In the genomic region with DNA sequence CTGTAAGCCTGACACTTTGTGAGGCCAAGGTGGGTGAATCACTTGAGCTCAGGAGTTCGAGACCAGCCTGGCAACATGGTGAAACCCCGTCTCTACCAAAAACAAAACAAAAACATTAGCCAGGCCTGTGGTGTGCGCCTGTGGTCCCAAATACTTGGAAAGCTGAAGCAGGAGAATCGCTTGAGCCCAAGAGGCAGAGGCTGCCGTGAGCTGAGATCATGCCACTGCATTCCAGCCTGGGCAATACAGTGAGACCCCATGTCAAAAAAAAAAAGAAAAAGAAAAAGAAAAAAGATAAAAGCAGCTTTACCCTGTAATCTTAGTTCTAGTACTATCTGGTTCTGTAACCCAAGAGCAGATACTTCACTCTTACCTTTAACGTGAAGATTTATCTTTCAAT, we compare ENCODE assay signal across 20 cellular contexts. TPM values are rescaled to one million over a fixed set of nuclear protein-coding genes. Genes with fewer than 3 reads are reported as not detected.
DNase-seq lines count a peak whose midpoint lies in the region; ATAC-seq and TF ChIP-seq lines count a peak whose summit lies in the region.
"Had no signal": no experiment of that assay in that cellular context is flagged by ENCODE, and none has a peak within 500 bp of the region (broad histone marks: within the 10 kb centered on the region; RNA-seq: fewer than 3 reads in every experiment).

No MANE protein-coding gene starts in this region.

- H3K9me3 ChIP-seq in HEK293 (ENCODE audit: control insufficient read depth, insufficient read depth, low read depth, low read length) (no peaks in the 10 kb centered on the region), mesenchymal stem cell (ENCODE audit: control insufficient read depth, low read length) (no peaks in the 10 kb centered on the region), ovary (no peaks in the 10 kb centered on the region)
- H3K9me3 ChIP-seq: A549; BE2C; BLaER1 treated with 17β-estradiol and CSF1 and Interleukin-3, amounts not matched to agents 10 nM and 100 nM; Caco-2; HAP-1 had no signal

- no peak overlapping the region for H2BK12ac ChIP-seq in mesenchymal stem cell (ENCODE audit: low read length in 2 of 2)

- WGBS in mesenchymal stem cell = 94% methylated on average over 5 of the region's 6 CpGs
- WGBS in ovary, 3 donors = 89 to 91% (median 91%) methylated on average over 6 of the region's 6 CpGs

- H3K23ac ChIP-seq in mesenchymal stem cell (ENCODE audit: low read length in 2 of 2) = no peak overlapping the region

- TF ChIP-seq EP300 in ovary (IDR thresholded peaks at IDR 0.05) = no peak

- H3K27me3 ChIP-seq in mesenchymal stem cell (ENCODE audit: control insufficient read depth in 1 of 2, insufficient read depth in 1 of 2, low read length in 2 of 2) (no peaks in the 10 kb centered on the region), ovary (no peaks in the 10 kb centered on the region)
- H3K27me3 ChIP-seq: BE2C; BLaER1 treated with 17β-estradiol and CSF1 and Interleukin-3, amounts not matched to agents 10 nM and 100 nM had no signal

- H2BK120ac ChIP-seq in mesenchymal stem cell (ENCODE audit: low read depth, low read length) = no peak overlapping the region

- no peaks in the 10 kb centered on the region for H3K79me1 ChIP-seq in mesenchymal stem cell (replicated peaks; ENCODE audit: low read length, poor library complexity, severe bottlenecking)

- H2AK5ac ChIP-seq in mesenchymal stem cell (ENCODE audit: low read length, severe bottlenecking) = no peak overlapping the region

- H3K4me2 ChIP-seq in mesenchymal stem cell (ENCODE audit: low read length, poor library complexity, severe bottlenecking) = no peak overlapping the region
- H3K4me2 ChIP-seq: A549; BLaER1 treated with 17β-estradiol and CSF1 and Interleukin-3, amounts not matched to agents 10 nM and 100 nM had no signal

- TF ChIP-seq POLR2A in ovary (IDR thresholded peaks at IDR 0.05) = no peak

- peak overlapping the region; percentile 31 for H3K27ac Mint-ChIP-seq in activated CD8-positive, alpha-beta T cell treated with anti-CD3 and anti-CD28 coated beads for 36 hours
- no peak overlapping the region for H3K27ac Mint-ChIP-seq in activated CD8-positive, alpha-beta T cell treated with anti-CD3 and anti-CD28 coated beads, Interleukin-2, amount 10 ng/mL, durations not matched to agents 7 days and 5 days
- H3K27ac Mint-ChIP-seq in memory B cell = peak overlapping the region; percentile 10

- DNase-seq in activated CD8-positive, alpha-beta T cell treated with anti-CD3 and anti-CD28 coated beads for 36 hours = no peak
- no peak for DNase-seq in activated CD8-positive, alpha-beta T cell treated with anti-CD3 and anti-CD28 coated beads, Interleukin-2, amount 10 ng/mL, durations not matched to agents 7 days and 5 days
- no peak for DNase-seq in memory B cell (ENCODE audit: low spot score in 2 of 2)
- no peak for DNase-seq in mesenchymal stem cell
- no peak for DNase-seq in ovary
- no peak for DNase-seq in posterior vena cava (ENCODE audit: low spot score)
- DNase-seq: ACHN; AML-193; BE2C; Caco-2; CD4-positive, alpha-beta memory T cell; DMS153; DND-41; GOT3 had no signal

- no peak overlapping the region for H4K8ac ChIP-seq in mesenchymal stem cell (ENCODE audit: low read length)

- ATAC-seq in activated CD8-positive, alpha-beta T cell treated with anti-CD3 and anti-CD28 coated beads for 36 hours = no peak
- ATAC-seq in activated CD8-positive, alpha-beta T cell treated with anti-CD3 and anti-CD28 coated beads, Interleukin-2, amount 10 ng/mL, durations not matched to agents 7 days and 5 days = no peak
- ATAC-seq in memory B cell (ENCODE audit: low read depth) = no peak
- ATAC-seq: A549 had no signal

- H3K36me3 Mint-ChIP-seq in activated CD8-positive, alpha-beta T cell treated with anti-CD3 and anti-CD28 coated beads for 36 hours (ENCODE audit: low read depth) = peaks cover 37% of the 10 kb centered on the region
- peaks cover 48% of the 10 kb centered on the region for H3K36me3 Mint-ChIP-seq in activated CD8-positive, alpha-beta T cell treated with anti-CD3 and anti-CD28 coated beads, Interleukin-2, amount 10 ng/mL, durations not matched to agents 7 days and 5 days (ENCODE audit: low read depth)
- H3K36me3 Mint-ChIP-seq in memory B cell = peaks cover 10% of the 10 kb centered on the region

- no peak overlapping the region for H2BK15ac ChIP-seq in mesenchymal stem cell (ENCODE audit: low read depth, poor library complexity, severe bottlenecking)

- H3K9ac ChIP-seq in mesenchymal stem cell (ENCODE audit: low read length) = no peak overlapping the region
- H3K9ac ChIP-seq: BLaER1 treated with 17β-estradiol and CSF1 and Interleukin-3, amounts not matched to agents 10 nM and 100 nM had no signal

- no peak overlapping the region for H3K4ac ChIP-seq in mesenchymal stem cell (ENCODE audit: low read depth in 1 of 2, low read length in 2 of 2)

- H3K4me3 Mint-ChIP-seq in activated CD8-positive, alpha-beta T cell treated with anti-CD3 and anti-CD28 coated beads for 36 hours = no peak overlapping the region
- no peak overlapping the region for H3K4me3 Mint-ChIP-seq in activated CD8-positive, alpha-beta T cell treated with anti-CD3 and anti-CD28 coated beads, Interleukin-2, amount 10 ng/mL, durations not matched to agents 7 days and 5 days
- H3K4me3 Mint-ChIP-seq in memory B cell = no peak overlapping the region
- H3K4me3 Mint-ChIP-seq: CD14-positive monocyte; CD4-positive, alpha-beta memory T cell had no signal

- H3K4me1 ChIP-seq in HEK293 (ENCODE audit: control insufficient read depth, insufficient read depth, low read length) (no peaks in the 10 kb centered on the region), mesenchymal stem cell (ENCODE audit: control insufficient read depth, insufficient read depth, low read depth, low read length) (peaks cover 2% of the 10 kb centered on the region), ovary (ENCODE audit: insufficient read depth) (no peaks in the 10 kb centered on the region)
- H3K4me1 ChIP-seq: A549, BE2C, Caco-2, HAP-1 had no signal

- POLR2A ChIA-PET in activated CD8-positive, alpha-beta T cell treated with anti-CD3 and anti-CD28 coated beads for 36 hours (lab: Charles Lee) = interaction anchor here (1.0 kb wide), 1 partner anchor 16 kb away, joined by 4 read pairs; no protein-coding TSS in a partner anchor
- POLR2A ChIA-PET in activated CD8-positive, alpha-beta T cell treated with anti-CD3 and anti-CD28 coated beads, Interleukin-2, amount 10 ng/mL, durations not matched to agents 7 days and 5 days (lab: Charles Lee) = no interaction called here
- POLR2A ChIA-PET in HEK293 (lab: Yijun Ruan, JAX) = interaction anchor here (0.7 kb wide), 2 partner anchors 87 to 105 kb away, joined by 3 read pairs; a partner anchor contains a TSS

- no peak overlapping the region for H2BK5ac ChIP-seq in mesenchymal stem cell (ENCODE audit: low read depth, low read length, poor library complexity, severe bottlenecking)

- intact Hi-C loops in activated CD8-positive, alpha-beta T cell treated with anti-CD3 and anti-CD28 coated beads for 36 hours (cut with micrococcal nuclease) = no loop called here
- intact Hi-C loops in ovary (cut with DNase I) = no loop called here
- intact Hi-C loops in posterior vena cava (cut with DNase I) = no loop called here

- no peak overlapping the region for H3K18ac ChIP-seq in mesenchymal stem cell (ENCODE audit: low read depth in 1 of 2, low read length in 2 of 2)

- no peak overlapping the region for H2AFZ ChIP-seq in mesenchymal stem cell (ENCODE audit: low read depth, low read length)

- TF ChIP-seq CTCF in activated CD8-positive, alpha-beta T cell treated with anti-CD3 and anti-CD28 coated beads for 36 hours (IDR thresholded peaks at IDR 0.05) = no peak
- TF ChIP-seq CTCF in HEK293 (tag by site-specific recombination; IDR thresholded peaks at IDR 0.05) (no peak), ovary (IDR thresholded peaks at IDR 0.05) (no peak)

- CTCF ChIA-PET in activated CD8-positive, alpha-beta T cell treated with anti-CD3 and anti-CD28 coated beads for 36 hours (lab: Charles Lee) = interaction anchor here (0.8 to 5.2 kb wide), 3 partner anchors 10 to 305 kb away, joined by 3 to 30 read pairs (median 4); a partner anchor contains a TSS
- CTCF ChIA-PET in activated CD8-positive, alpha-beta T cell treated with anti-CD3 and anti-CD28 coated beads, Interleukin-2, amount 10 ng/mL, durations not matched to agents 7 days and 5 days (lab: Charles Lee) = interaction anchor here (1.3 to 3.3 kb wide), 3 partner anchors 8 to 331 kb away, joined by 3 to 22 read pairs (median 3); no protein-coding TSS in a partner anchor
- CTCF ChIA-PET in HEK293 (lab: Yijun Ruan, JAX) = interaction anchor here (0.8 to 5.7 kb wide), 3 partner anchors 9 to 52 kb away, joined by 3 to 55 read pairs (median 6); no protein-coding TSS in a partner anchor

- no peaks in the 10 kb centered on the region for H3K9me3 Mint-ChIP-seq in activated CD8-positive, alpha-beta T cell treated with anti-CD3 and anti-CD28 coated beads for 36 hours
- H3K9me3 Mint-ChIP-seq in activated CD8-positive, alpha-beta T cell treated with anti-CD3 and anti-CD28 coated beads, Interleukin-2, amount 10 ng/mL, durations not matched to agents 7 days and 5 days (ENCODE audit: insufficient read depth) = no peaks in the 10 kb centered on the region
- H3K9me3 Mint-ChIP-seq in memory B cell = no peaks in the 10 kb centered on the region
- H3K9me3 Mint-ChIP-seq: CD14-positive monocyte; CD4-positive, alpha-beta memory T cell had no signal

- no peak overlapping the region for H3K4me3 ChIP-seq in HEK293 (ENCODE audit: low read depth, low read length)
- H3K4me3 ChIP-seq in mesenchymal stem cell (ENCODE audit: insufficient read depth in 1 of 2, low read depth in 1 of 2, low read length in 2 of 2) = no peak overlapping the region
- no peak overlapping the region for H3K4me3 ChIP-seq in ovary
- H3K4me3 ChIP-seq: A549; BLaER1 treated with 17β-estradiol and CSF1 and Interleukin-3, amounts not matched to agents 10 nM and 100 nM; HAP-1 had no signal

- H3K27me3 Mint-ChIP-seq in activated CD8-positive, alpha-beta T cell treated with anti-CD3 and anti-CD28 coated beads for 36 hours = no peaks in the 10 kb centered on the region
- H3K27me3 Mint-ChIP-seq in activated CD8-positive, alpha-beta T cell treated with anti-CD3 and anti-CD28 coated beads, Interleukin-2, amount 10 ng/mL, durations not matched to agents 7 days and 5 days (ENCODE audit: low read depth) = no peaks in the 10 kb centered on the region
- H3K27me3 Mint-ChIP-seq in memory B cell = no peaks in the 10 kb centered on the region
- H3K27me3 Mint-ChIP-seq: CD4-positive, alpha-beta memory T cell had no signal

- H4K91ac ChIP-seq in mesenchymal stem cell (ENCODE audit: low read length) = no peak overlapping the region

- no peak overlapping the region for H3K14ac ChIP-seq in mesenchymal stem cell (ENCODE audit: low read length in 2 of 2)

- H3K36me3 ChIP-seq in HEK293 (ENCODE audit: control insufficient read depth in 2 of 2, insufficient read depth in 1 of 2, low read length in 2 of 2) (peaks cover 13 to 64% of the 10 kb centered on the region in 2 experiments; a peak in 2 of 3 replicates), mesenchymal stem cell (ENCODE audit: control insufficient read depth in 1 of 2, insufficient read depth in 2 of 2, low read depth in 1 of 2, low read length in 2 of 2) (peaks cover 9 to 79% of the 10 kb centered on the region in 2 experiments), ovary (no peaks in the 10 kb centered on the region)

- H3K27ac ChIP-seq in HEK293 (ENCODE audit: extremely low read depth, low read depth, low read length) (no peak overlapping the region), mesenchymal stem cell (ENCODE audit: low read length, poor library complexity, severe bottlenecking) (no peak overlapping the region), ovary (no peak overlapping the region)
- H3K27ac ChIP-seq: 22Rv1; A549; BLaER1 treated with 17β-estradiol and CSF1 and Interleukin-3, amounts not matched to agents 10 nM and 100 nM had no signal

- peaks cover 16% of the 10 kb centered on the region for H3K4me1 Mint-ChIP-seq in activated CD8-positive, alpha-beta T cell treated with anti-CD3 and anti-CD28 coated beads for 36 hours (ENCODE audit: low read depth)
- peaks cover 16% of the 10 kb centered on the region for H3K4me1 Mint-ChIP-seq in activated CD8-positive, alpha-beta T cell treated with anti-CD3 and anti-CD28 coated beads, Interleukin-2, amount 10 ng/mL, durations not matched to agents 7 days and 5 days (ENCODE audit: low read depth)
- peaks cover 10% of the 10 kb centered on the region for H3K4me1 Mint-ChIP-seq in memory B cell

RNA-seq across cellular contexts. Expression of a gene that starts 27.6 kb away (rescaled TPM):
- total RNA-seq in activated CD8-positive, alpha-beta T cell treated with anti-CD3 and anti-CD28 coated beads for 36 hours = 100 to 1,000 TPM; 117 to 124 TPM
- total RNA-seq in activated CD8-positive, alpha-beta T cell treated with anti-CD3 and anti-CD28 coated beads, Interleukin-2, amount 10 ng/mL, durations not matched to agents 7 days and 5 days = 100 to 1,000 TPM; 122 to 130 TPM
- polyA plus RNA-seq in mesenchymal stem cell (2013, experiment 1 of 2) = 178 TPM
- polyA plus RNA-seq in mesenchymal stem cell (2013, experiment 2 of 2) = 181 TPM
- total RNA-seq in ovary = 100 to 1,000 TPM in 5 of 7 donors, 10 to 100 TPM in 2; 42.3 to 166 (median 123) TPM
- polyA plus RNA-seq in ovary = 100 to 1,000 TPM in 1 of 2 donors, 10 to 100 TPM in 1; 45.0 to 111 TPM
- total RNA-seq in posterior vena cava = 100 to 1,000 TPM; 124 to 133 TPM
